In the genomic region with DNA sequence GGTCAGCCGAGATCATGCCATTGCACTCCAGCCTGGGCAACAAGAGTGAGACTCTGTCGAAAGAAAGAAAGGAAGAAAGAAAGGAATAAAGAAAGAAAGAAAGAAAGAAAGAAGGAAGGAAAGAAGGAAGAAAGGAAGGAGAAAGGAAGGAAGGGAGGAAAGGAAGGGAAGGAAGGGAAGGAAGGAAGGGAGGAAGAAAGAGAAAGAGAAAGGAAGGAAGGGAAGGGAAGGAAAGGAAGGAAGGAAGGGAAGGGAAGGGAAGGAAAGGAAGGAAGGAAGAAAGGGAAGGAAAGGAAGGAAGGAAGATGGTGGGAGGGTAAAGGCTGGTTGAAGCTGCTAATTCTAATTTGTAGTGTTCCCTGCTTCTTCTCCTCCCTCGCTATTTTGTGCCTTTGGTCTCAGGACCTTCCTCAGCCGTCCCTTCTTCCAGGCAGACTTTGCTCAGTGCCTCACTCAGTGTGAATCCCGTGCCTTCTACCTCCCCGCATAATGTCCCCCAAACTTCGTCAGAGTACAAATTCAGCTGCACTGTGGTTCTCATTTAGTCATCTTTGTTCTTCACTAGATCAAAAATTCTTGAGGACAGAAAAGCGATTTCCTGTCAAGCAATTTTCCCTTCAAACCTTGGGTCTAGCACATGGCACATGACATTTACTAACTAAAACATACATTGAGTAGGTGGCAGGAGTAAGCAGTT, we compare ENCODE assay signal across 14 cellular contexts. TPM values are rescaled to one million over a fixed set of nuclear protein-coding genes. Genes with fewer than 3 reads are reported as not detected.
DNase-seq lines count a peak whose midpoint lies in the region; ATAC-seq and TF ChIP-seq lines count a peak whose summit lies in the region.
"Had no signal": no experiment of that assay in that cellular context is flagged by ENCODE, and none has a peak within 500 bp of the region (broad histone marks: within the 10 kb centered on the region; RNA-seq: fewer than 3 reads in every experiment).

No MANE protein-coding gene starts in this region.

- POLR2A ChIA-PET in activated naive CD8-positive, alpha-beta T cell treated with anti-CD3 and anti-CD28 coated beads, Interleukin-2, amount 10 ng/mL, durations not matched to agents 7 days and 5 days (lab: Charles Lee) = interaction anchor here (0.6 kb wide), 1 partner anchor 8 kb away, joined by 3 read pairs; no protein-coding TSS in a partner anchor

- TF ChIP-seq POLR2A in gastroesophageal sphincter (IDR thresholded peaks at IDR 0.05) = no peak

- H3K27me3 ChIP-seq in WERI-Rb-1 (ENCODE audit: insufficient read depth, low read depth, severe bottlenecking) = no peaks in the 10 kb centered on the region
- no peaks in the 10 kb centered on the region for H3K27me3 ChIP-seq in foreskin keratinocyte
- H3K27me3 ChIP-seq in gastroesophageal sphincter = peaks cover 6% of the 10 kb centered on the region

- peaks cover 2% of the 10 kb centered on the region for H3K9me3 Mint-ChIP-seq in activated naive CD8-positive, alpha-beta T cell treated with anti-CD3 and anti-CD28 coated beads, Interleukin-2, amount 10 ng/mL, durations not matched to agents 7 days and 5 days
- no peaks in the 10 kb centered on the region for H3K9me3 Mint-ChIP-seq in activated naive CD8-positive, alpha-beta T cell treated with anti-CD3 and anti-CD28 coated beads for 36 hours
- peaks cover 35% of the 10 kb centered on the region for H3K9me3 Mint-ChIP-seq in nephron progenitor cell

- no peaks in the 10 kb centered on the region for H3K27me3 Mint-ChIP-seq in activated naive CD8-positive, alpha-beta T cell treated with anti-CD3 and anti-CD28 coated beads, Interleukin-2, amount 10 ng/mL, durations not matched to agents 7 days and 5 days
- no peaks in the 10 kb centered on the region for H3K27me3 Mint-ChIP-seq in activated naive CD8-positive, alpha-beta T cell treated with anti-CD3 and anti-CD28 coated beads for 36 hours
- no peaks in the 10 kb centered on the region for H3K27me3 Mint-ChIP-seq in nephron progenitor cell (ENCODE audit: low read depth, poor library complexity)

- no peak for TF ChIP-seq EP300 in gastroesophageal sphincter (IDR thresholded peaks at IDR 0.05)

- H3K27ac ChIP-seq in WERI-Rb-1 (peak overlapping the region; percentile 56; the same call in 1 of the 2 replicates), foreskin keratinocyte (peak overlapping the region; percentile 72), gastroesophageal sphincter (no peak overlapping the region)

- ATAC-seq in activated naive CD8-positive, alpha-beta T cell treated with anti-CD3 and anti-CD28 coated beads, Interleukin-2, amount 10 ng/mL, durations not matched to agents 7 days and 5 days (ENCODE audit: low read depth) = no peak
- ATAC-seq in foreskin keratinocyte (no peak), gastroesophageal sphincter (no peak), GM19452 (IDR thresholded peaks at IDR 0.05; ENCODE audit: unreplicated experiment) (no peak)

- peaks cover 15% of the 10 kb centered on the region for H3K9me3 ChIP-seq in WERI-Rb-1 (ENCODE audit: severe bottlenecking)
- H3K9me3 ChIP-seq in gastroesophageal sphincter = peaks cover 0 to 3% (median 0%) of the 10 kb centered on the region in 3 donors

- H3K4me1 ChIP-seq in foreskin keratinocyte (peaks cover 15% of the 10 kb centered on the region), gastroesophageal sphincter (no peaks in the 10 kb centered on the region)

- no peaks in the 10 kb centered on the region for H3K36me3 Mint-ChIP-seq in activated naive CD8-positive, alpha-beta T cell treated with anti-CD3 and anti-CD28 coated beads, Interleukin-2, amount 10 ng/mL, durations not matched to agents 7 days and 5 days
- H3K36me3 Mint-ChIP-seq in activated naive CD8-positive, alpha-beta T cell treated with anti-CD3 and anti-CD28 coated beads for 36 hours = no peaks in the 10 kb centered on the region
- H3K36me3 Mint-ChIP-seq in nephron progenitor cell (ENCODE audit: low read depth) = no peaks in the 10 kb centered on the region

- H3K4me1 Mint-ChIP-seq in activated naive CD8-positive, alpha-beta T cell treated with anti-CD3 and anti-CD28 coated beads, Interleukin-2, amount 10 ng/mL, durations not matched to agents 7 days and 5 days = peaks cover 9% of the 10 kb centered on the region
- peaks cover 13% of the 10 kb centered on the region for H3K4me1 Mint-ChIP-seq in activated naive CD8-positive, alpha-beta T cell treated with anti-CD3 and anti-CD28 coated beads for 36 hours
- peaks cover 10% of the 10 kb centered on the region for H3K4me1 Mint-ChIP-seq in nephron progenitor cell
- H3K4me1 Mint-ChIP-seq: GM23338 had no signal

- no peak overlapping the region for H3K4me3 ChIP-seq in WERI-Rb-1 (ENCODE audit: low read depth, low read length)
- no peak overlapping the region for H3K4me3 ChIP-seq in gastroesophageal sphincter
- H3K4me3 ChIP-seq: GM23338 had no signal

- H3K27ac Mint-ChIP-seq in activated naive CD8-positive, alpha-beta T cell treated with anti-CD3 and anti-CD28 coated beads, Interleukin-2, amount 10 ng/mL, durations not matched to agents 7 days and 5 days = peak overlapping the region; percentile 14
- H3K27ac Mint-ChIP-seq in activated naive CD8-positive, alpha-beta T cell treated with anti-CD3 and anti-CD28 coated beads for 36 hours = no peak overlapping the region
- H3K27ac Mint-ChIP-seq in nephron progenitor cell = no peak overlapping the region
- H3K27ac Mint-ChIP-seq: GM23338 had no signal

- H3K4me3 Mint-ChIP-seq in activated naive CD8-positive, alpha-beta T cell treated with anti-CD3 and anti-CD28 coated beads, Interleukin-2, amount 10 ng/mL, durations not matched to agents 7 days and 5 days = no peak overlapping the region
- H3K4me3 Mint-ChIP-seq in activated naive CD8-positive, alpha-beta T cell treated with anti-CD3 and anti-CD28 coated beads for 36 hours = no peak overlapping the region
- H3K4me3 Mint-ChIP-seq in nephron progenitor cell = no peak overlapping the region
- H3K4me3 Mint-ChIP-seq: GM23338 had no signal

- no peak for DNase-seq in activated naive CD8-positive, alpha-beta T cell treated with anti-CD3 and anti-CD28 coated beads, Interleukin-2, amount 10 ng/mL, durations not matched to agents 7 days and 5 days
- DNase-seq in activated naive CD8-positive, alpha-beta T cell treated with anti-CD3 and anti-CD28 coated beads for 36 hours = no peak
- no peak for DNase-seq in WERI-Rb-1
- no peak for DNase-seq in foreskin keratinocyte
- DNase-seq in nephron progenitor cell = no peak
- DNase-seq: DMS 273 treated with DMSO at 0.1 percent for 48 hours, Karpas-422, NCI-H1930, NCI-H2171, NCI-H774, Right ventricle myocardium superior had no signal

- TF ChIP-seq CTCF in WERI-Rb-1 (IDR thresholded peaks at IDR 0.05; ENCODE audit: low read depth, low read length) (no peak), foreskin keratinocyte (conservative IDR thresholded peaks at IDR 0.05) (no peak), gastroesophageal sphincter (IDR thresholded peaks at IDR 0.05) (no peak), nephron progenitor cell (IDR thresholded peaks at IDR 0.05) (no peak)

- 78 to 82% methylated on average over 6 to 8 of the region's 8 CpGs for WGBS in gastroesophageal sphincter (ENCODE audit: low coverage in 1 of 2), 2 donors

- no peaks in the 10 kb centered on the region for H3K36me3 ChIP-seq in WERI-Rb-1
- no peaks in the 10 kb centered on the region for H3K36me3 ChIP-seq in gastroesophageal sphincter

RNA-seq across cellular contexts. Expression of a gene that starts 31.1 kb away (rescaled TPM):
- 100 to 1,000 TPM; 151 to 171 TPM for total RNA-seq in activated naive CD8-positive, alpha-beta T cell treated with anti-CD3 and anti-CD28 coated beads, Interleukin-2, amount 10 ng/mL, durations not matched to agents 7 days and 5 days
- total RNA-seq in activated naive CD8-positive, alpha-beta T cell treated with anti-CD3 and anti-CD28 coated beads for 36 hours = 100 to 1,000 TPM; 137 to 156 TPM
- 116 and 136 TPM in 2 replicates for total RNA-seq in foreskin keratinocyte
- 82.2 and 87.9 TPM in 2 replicates for polyA plus RNA-seq in foreskin keratinocyte
- total RNA-seq in gastroesophageal sphincter = 100 to 1,000 TPM in 3 of 4 donors, 10 to 100 TPM in 1; 91.4 to 135 (median 115) TPM

RNA-seq across cellular contexts. Expression of a gene that starts 50.6 kb away (rescaled TPM):
- 10 to 100 TPM; 32.2 to 36.6 TPM for total RNA-seq in activated naive CD8-positive, alpha-beta T cell treated with anti-CD3 and anti-CD28 coated beads, Interleukin-2, amount 10 ng/mL, durations not matched to agents 7 days and 5 days
- 10 to 100 TPM; 61.7 to 66.5 TPM for total RNA-seq in activated naive CD8-positive, alpha-beta T cell treated with anti-CD3 and anti-CD28 coated beads for 36 hours
- total RNA-seq in foreskin keratinocyte = 19.7 and 20.6 TPM in 2 replicates
- polyA plus RNA-seq in foreskin keratinocyte = 16.3 and 18.5 TPM in 2 replicates
- 10 to 100 TPM; 30.7 to 68.0 (median 58.7) TPM for total RNA-seq in gastroesophageal sphincter

Comparison
In these comparisons a context has a peak if more than half of its experiments do, and no peak if none do; other contexts are left out.
1. H3K27ac ChIP-seq: peak in WERI-Rb-1 (single experiment) and foreskin keratinocyte (single experiment); none in gastroesophageal sphincter (0 of 4).